Comparison of ENCODE assay signal across 1 cellular context in the genomic region with DNA sequence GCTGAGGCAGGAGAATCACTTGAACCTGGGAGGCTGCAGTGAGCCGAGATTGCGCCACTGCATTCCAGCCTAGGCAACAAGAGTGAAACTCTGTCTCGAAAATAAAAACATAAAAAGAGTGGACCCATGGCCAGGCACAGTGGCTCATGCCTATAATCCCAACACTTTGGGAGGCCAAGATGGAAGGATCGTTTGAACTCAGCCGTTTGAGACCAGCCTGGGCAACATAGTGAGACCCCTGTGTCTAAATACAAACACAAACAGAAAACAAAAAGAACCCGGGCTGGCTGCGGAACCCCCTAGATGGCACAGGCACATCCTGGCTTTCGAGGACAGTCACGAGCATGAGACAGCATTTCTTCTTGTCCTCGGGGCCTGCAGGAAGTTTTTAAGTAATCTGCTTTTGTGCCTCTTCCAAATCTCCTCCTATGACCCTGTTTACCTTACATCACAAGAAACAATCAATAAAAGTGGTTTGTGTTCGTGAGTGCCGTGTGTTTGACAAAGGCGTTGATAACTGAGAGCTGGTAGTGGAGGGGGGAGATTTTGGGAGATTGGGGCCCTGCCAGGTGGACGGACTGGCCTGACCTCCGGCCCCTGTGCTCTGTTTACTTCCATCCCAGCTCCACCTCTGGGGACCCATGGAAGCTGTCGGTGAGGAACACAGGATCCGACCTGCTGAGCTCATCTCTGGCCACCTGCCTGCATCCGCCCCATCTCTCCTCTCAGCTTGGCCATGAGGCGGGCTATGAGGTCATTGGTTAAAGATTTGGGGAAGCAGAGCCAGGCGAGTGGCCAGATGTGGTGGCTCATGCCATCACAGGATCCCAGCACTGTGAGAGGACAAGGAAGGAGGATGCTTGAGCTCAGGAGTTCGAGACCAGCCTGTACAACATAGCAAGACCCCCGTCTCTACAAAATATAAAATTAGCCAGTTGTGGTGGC.
TF ChIP-seq lines count a peak whose summit lies in the region.

No MANE protein-coding gene starts in this region.

TF ChIP-seq in K562, 482 proteins besides CTCF, POLR2A, EP300 and RAD21 (continued from another document and continues in another):
- TF ChIP-seq, protein P1, sequence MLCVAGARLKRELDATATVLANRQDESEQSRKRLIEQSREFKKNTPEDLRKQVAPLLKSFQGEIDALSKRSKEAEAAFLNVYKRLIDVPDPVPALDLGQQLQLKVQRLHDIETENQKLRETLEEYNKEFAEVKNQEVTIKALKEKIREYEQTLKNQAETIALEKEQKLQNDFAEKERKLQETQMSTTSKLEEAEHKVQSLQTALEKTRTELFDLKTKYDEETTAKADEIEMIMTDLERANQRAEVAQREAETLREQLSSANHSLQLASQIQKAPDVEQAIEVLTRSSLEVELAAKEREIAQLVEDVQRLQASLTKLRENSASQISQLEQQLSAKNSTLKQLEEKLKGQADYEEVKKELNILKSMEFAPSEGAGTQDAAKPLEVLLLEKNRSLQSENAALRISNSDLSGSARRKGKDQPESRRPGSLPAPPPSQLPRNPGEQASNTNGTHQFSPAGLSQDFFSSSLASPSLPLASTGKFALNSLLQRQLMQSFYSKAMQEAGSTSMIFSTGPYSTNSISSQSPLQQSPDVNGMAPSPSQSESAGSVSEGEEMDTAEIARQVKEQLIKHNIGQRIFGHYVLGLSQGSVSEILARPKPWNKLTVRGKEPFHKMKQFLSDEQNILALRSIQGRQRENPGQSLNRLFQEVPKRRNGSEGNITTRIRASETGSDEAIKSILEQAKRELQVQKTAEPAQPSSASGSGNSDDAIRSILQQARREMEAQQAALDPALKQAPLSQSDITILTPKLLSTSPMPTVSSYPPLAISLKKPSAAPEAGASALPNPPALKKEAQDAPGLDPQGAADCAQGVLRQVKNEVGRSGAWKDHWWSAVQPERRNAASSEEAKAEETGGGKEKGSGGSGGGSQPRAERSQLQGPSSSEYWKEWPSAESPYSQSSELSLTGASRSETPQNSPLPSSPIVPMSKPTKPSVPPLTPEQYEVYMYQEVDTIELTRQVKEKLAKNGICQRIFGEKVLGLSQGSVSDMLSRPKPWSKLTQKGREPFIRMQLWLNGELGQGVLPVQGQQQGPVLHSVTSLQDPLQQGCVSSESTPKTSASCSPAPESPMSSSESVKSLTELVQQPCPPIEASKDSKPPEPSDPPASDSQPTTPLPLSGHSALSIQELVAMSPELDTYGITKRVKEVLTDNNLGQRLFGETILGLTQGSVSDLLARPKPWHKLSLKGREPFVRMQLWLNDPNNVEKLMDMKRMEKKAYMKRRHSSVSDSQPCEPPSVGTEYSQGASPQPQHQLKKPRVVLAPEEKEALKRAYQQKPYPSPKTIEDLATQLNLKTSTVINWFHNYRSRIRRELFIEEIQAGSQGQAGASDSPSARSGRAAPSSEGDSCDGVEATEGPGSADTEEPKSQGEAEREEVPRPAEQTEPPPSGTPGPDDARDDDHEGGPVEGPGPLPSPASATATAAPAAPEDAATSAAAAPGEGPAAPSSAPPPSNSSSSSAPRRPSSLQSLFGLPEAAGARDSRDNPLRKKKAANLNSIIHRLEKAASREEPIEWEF (CRISPR knock-in tag; IDR thresholded peaks at IDR 0.05), result peak; percentile 69; the same call in 1 of the 2 replicates
- TF ChIP-seq BCL6 (CRISPR knock-in tag; IDR thresholded peaks at IDR 0.05), result no peak
- TF ChIP-seq SAFB2 (IDR thresholded peaks at IDR 0.05; ENCODE audit: borderline replicate concordance, low read depth, low read length, severe bottlenecking), result no peak
- TF ChIP-seq, protein P2, sequence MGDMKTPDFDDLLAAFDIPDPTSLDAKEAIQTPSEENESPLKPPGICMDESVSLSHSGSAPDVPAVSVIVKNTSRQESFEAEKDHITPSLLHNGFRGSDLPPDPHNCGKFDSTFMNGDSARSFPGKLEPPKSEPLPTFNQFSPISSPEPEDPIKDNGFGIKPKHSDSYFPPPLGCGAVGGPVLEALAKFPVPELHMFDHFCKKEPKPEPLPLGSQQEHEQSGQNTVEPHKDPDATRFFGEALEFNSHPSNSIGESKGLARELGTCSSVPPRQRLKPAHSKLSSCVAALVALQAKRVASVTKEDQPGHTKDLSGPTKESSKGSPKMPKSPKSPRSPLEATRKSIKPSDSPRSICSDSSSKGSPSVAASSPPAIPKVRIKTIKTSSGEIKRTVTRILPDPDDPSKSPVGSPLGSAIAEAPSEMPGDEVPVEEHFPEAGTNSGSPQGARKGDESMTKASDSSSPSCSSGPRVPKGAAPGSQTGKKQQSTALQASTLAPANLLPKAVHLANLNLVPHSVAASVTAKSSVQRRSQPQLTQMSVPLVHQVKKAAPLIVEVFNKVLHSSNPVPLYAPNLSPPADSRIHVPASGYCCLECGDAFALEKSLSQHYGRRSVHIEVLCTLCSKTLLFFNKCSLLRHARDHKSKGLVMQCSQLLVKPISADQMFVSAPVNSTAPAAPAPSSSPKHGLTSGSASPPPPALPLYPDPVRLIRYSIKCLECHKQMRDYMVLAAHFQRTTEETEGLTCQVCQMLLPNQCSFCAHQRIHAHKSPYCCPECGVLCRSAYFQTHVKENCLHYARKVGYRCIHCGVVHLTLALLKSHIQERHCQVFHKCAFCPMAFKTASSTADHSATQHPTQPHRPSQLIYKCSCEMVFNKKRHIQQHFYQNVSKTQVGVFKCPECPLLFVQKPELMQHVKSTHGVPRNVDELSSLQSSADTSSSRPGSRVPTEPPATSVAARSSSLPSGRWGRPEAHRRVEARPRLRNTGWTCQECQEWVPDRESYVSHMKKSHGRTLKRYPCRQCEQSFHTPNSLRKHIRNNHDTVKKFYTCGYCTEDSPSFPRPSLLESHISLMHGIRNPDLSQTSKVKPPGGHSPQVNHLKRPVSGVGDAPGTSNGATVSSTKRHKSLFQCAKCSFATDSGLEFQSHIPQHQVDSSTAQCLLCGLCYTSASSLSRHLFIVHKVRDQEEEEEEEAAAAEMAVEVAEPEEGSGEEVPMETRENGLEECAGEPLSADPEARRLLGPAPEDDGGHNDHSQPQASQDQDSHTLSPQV (IDR thresholded peaks at IDR 0.05), result peak; percentile 95
- no peak for TF ChIP-seq CEBPG (CRISPR knock-in tag; IDR thresholded peaks at IDR 0.05)
- TF ChIP-seq CEBPG (tag; conservative IDR thresholded peaks at IDR 0.05 in 1 of 2, IDR thresholded peaks at IDR 0.05 in 1 of 2), result no peak; a peak in 1 of 4 replicates
- peak; percentile 55; the same call in 1 of the 2 replicates for TF ChIP-seq MAFF (IDR thresholded peaks at IDR 0.05; ENCODE audit: low read length)
- TF ChIP-seq FOXA1 (IDR thresholded peaks at IDR 0.05; ENCODE audit: borderline replicate concordance), result no peak
- 0 out of 2 replicates have a peak, but pooled peaks have one; percentile 27 for TF ChIP-seq GATA2 (CRISPR knock-in tag; IDR thresholded peaks at IDR 0.05)
- no peak; the same call in 1 of the 2 replicates for TF ChIP-seq NBN (IDR thresholded peaks at IDR 0.05; ENCODE audit: low read depth)
- TF ChIP-seq MAFK (IDR thresholded peaks at IDR 0.05; ENCODE audit: low read length), result peak; percentile 50; the same call in 1 of the 2 replicates
- TF ChIP-seq NFE2 (IDR thresholded peaks at IDR 0.05; ENCODE audit: low read depth), result peak; percentile 90
- TF ChIP-seq, protein P3, sequence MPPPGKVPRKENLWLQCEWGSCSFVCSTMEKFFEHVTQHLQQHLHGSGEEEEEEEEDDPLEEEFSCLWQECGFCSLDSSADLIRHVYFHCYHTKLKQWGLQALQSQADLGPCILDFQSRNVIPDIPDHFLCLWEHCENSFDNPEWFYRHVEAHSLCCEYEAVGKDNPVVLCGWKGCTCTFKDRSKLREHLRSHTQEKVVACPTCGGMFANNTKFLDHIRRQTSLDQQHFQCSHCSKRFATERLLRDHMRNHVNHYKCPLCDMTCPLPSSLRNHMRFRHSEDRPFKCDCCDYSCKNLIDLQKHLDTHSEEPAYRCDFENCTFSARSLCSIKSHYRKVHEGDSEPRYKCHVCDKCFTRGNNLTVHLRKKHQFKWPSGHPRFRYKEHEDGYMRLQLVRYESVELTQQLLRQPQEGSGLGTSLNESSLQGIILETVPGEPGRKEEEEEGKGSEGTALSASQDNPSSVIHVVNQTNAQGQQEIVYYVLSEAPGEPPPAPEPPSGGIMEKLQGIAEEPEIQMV (tag; conservative IDR thresholded peaks at IDR 0.05; ENCODE audit: low read depth), result peak; percentile 5; the same call in 1 of the 2 replicates
- peak in 1 of 2 experiments; percentile 35; a peak in 1 of 4 replicates for TF ChIP-seq HDAC1 (IDR thresholded peaks at IDR 0.05)
- peak; percentile 66 for TF ChIP-seq MYC (IDR thresholded peaks at IDR 0.05; ENCODE audit: low read depth, low read length)
- no peak for TF ChIP-seq MYC (CRISPR knock-in tag; IDR thresholded peaks at IDR 0.05; ENCODE audit: borderline replicate concordance, low read depth)
- TF ChIP-seq FIP1L1 (IDR thresholded peaks at IDR 0.05; ENCODE audit: low read depth, low read length, poor library complexity, severe bottlenecking), result no peak
- TF ChIP-seq MTF1 (CRISPR knock-in tag; IDR thresholded peaks at IDR 0.05; ENCODE audit: borderline replicate concordance), result no peak
- TF ChIP-seq, protein P4, sequence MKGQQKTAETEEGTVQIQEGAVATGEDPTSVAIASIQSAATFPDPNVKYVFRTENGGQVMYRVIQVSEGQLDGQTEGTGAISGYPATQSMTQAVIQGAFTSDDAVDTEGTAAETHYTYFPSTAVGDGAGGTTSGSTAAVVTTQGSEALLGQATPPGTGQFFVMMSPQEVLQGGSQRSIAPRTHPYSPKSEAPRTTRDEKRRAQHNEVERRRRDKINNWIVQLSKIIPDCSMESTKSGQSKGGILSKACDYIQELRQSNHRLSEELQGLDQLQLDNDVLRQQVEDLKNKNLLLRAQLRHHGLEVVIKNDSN (CRISPR knock-in tag; IDR thresholded peaks at IDR 0.05), result no peak
- TF ChIP-seq MTA3 (IDR thresholded peaks at IDR 0.05; ENCODE audit: borderline replicate concordance), result 0 out of 2 replicates have a peak, but pooled peaks have one; percentile 22
- TF ChIP-seq, protein P5, sequence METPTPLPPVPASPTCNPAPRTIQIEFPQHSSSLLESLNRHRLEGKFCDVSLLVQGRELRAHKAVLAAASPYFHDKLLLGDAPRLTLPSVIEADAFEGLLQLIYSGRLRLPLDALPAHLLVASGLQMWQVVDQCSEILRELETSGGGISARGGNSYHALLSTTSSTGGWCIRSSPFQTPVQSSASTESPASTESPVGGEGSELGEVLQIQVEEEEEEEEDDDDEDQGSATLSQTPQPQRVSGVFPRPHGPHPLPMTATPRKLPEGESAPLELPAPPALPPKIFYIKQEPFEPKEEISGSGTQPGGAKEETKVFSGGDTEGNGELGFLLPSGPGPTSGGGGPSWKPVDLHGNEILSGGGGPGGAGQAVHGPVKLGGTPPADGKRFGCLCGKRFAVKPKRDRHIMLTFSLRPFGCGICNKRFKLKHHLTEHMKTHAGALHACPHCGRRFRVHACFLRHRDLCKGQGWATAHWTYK (CRISPR knock-in tag; IDR thresholded peaks at IDR 0.05), result no peak
- no peak for TF ChIP-seq DNMT1 (IDR thresholded peaks at IDR 0.05)
- TF ChIP-seq FOXJ3 (CRISPR knock-in tag; IDR thresholded peaks at IDR 0.05), result no peak
- 0 out of 4 replicates have a peak, but pooled peaks of 1 of the 2 experiments have one; percentile 27 for TF ChIP-seq NRF1 (conservative IDR thresholded peaks at IDR 0.05 in 1 of 2, IDR thresholded peaks at IDR 0.05 in 1 of 2)
- TF ChIP-seq, protein P6, sequence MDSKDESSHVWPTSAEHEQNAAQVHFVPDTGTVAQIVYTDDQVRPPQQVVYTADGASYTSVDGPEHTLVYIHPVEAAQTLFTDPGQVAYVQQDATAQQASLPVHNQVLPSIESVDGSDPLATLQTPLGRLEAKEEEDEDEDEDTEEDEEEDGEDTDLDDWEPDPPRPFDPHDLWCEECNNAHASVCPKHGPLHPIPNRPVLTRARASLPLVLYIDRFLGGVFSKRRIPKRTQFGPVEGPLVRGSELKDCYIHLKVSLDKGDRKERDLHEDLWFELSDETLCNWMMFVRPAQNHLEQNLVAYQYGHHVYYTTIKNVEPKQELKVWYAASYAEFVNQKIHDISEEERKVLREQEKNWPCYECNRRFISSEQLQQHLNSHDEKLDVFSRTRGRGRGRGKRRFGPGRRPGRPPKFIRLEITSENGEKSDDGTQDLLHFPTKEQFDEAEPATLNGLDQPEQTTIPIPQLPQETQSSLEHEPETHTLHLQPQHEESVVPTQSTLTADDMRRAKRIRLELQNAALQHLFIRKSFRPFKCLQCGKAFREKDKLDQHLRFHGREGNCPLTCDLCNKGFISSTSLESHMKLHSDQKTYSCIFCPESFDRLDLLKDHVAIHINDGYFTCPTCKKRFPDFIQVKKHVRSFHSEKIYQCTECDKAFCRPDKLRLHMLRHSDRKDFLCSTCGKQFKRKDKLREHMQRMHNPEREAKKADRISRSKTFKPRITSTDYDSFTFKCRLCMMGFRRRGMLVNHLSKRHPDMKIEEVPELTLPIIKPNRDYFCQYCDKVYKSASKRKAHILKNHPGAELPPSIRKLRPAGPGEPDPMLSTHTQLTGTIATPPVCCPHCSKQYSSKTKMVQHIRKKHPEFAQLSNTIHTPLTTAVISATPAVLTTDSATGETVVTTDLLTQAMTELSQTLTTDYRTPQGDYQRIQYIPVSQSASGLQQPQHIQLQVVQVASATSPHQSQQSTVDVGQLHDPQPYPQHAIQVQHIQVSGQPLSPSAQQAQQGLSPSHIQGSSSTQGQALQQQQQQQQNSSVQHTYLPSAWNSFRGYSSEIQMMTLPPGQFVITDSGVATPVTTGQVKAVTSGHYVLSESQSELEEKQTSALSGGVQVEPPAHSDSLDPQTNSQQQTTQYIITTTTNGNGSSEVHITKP (IDR thresholded peaks at IDR 0.05; ENCODE audit: partially characterized antibody), result no peak
- TF ChIP-seq, protein P7, sequence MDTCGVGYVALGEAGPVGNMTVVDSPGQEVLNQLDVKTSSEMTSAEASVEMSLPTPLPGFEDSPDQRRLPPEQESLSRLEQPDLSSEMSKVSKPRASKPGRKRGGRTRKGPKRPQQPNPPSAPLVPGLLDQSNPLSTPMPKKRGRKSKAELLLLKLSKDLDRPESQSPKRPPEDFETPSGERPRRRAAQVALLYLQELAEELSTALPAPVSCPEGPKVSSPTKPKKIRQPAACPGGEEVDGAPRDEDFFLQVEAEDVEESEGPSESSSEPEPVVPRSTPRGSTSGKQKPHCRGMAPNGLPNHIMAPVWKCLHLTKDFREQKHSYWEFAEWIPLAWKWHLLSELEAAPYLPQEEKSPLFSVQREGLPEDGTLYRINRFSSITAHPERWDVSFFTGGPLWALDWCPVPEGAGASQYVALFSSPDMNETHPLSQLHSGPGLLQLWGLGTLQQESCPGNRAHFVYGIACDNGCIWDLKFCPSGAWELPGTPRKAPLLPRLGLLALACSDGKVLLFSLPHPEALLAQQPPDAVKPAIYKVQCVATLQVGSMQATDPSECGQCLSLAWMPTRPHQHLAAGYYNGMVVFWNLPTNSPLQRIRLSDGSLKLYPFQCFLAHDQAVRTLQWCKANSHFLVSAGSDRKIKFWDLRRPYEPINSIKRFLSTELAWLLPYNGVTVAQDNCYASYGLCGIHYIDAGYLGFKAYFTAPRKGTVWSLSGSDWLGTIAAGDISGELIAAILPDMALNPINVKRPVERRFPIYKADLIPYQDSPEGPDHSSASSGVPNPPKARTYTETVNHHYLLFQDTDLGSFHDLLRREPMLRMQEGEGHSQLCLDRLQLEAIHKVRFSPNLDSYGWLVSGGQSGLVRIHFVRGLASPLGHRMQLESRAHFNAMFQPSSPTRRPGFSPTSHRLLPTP (IDR thresholded peaks at IDR 0.05; ENCODE audit: borderline replicate concordance, extremely low read depth, insufficient read length), result no peak
- TF ChIP-seq ARID2 (IDR thresholded peaks at IDR 0.05), result no peak
- TF ChIP-seq ZNF121 (CRISPR knock-in tag; conservative IDR thresholded peaks at IDR 0.05), result peak; percentile 90
- no peak for TF ChIP-seq PTTG1 (tag; IDR thresholded peaks at IDR 0.05; ENCODE audit: low read depth)
- TF ChIP-seq PHF20 (IDR thresholded peaks at IDR 0.05; ENCODE audit: partially characterized antibody), result no peak
- peak; percentile 86 for TF ChIP-seq MAFG (tag; conservative IDR thresholded peaks at IDR 0.05)
- TF ChIP-seq NCOA1 (IDR thresholded peaks at IDR 0.05; ENCODE audit: low read depth), result peak; percentile 49; the same call in 1 of the 2 replicates
